ENCODE assay signal across 17 cellular contexts in the genomic region with DNA sequence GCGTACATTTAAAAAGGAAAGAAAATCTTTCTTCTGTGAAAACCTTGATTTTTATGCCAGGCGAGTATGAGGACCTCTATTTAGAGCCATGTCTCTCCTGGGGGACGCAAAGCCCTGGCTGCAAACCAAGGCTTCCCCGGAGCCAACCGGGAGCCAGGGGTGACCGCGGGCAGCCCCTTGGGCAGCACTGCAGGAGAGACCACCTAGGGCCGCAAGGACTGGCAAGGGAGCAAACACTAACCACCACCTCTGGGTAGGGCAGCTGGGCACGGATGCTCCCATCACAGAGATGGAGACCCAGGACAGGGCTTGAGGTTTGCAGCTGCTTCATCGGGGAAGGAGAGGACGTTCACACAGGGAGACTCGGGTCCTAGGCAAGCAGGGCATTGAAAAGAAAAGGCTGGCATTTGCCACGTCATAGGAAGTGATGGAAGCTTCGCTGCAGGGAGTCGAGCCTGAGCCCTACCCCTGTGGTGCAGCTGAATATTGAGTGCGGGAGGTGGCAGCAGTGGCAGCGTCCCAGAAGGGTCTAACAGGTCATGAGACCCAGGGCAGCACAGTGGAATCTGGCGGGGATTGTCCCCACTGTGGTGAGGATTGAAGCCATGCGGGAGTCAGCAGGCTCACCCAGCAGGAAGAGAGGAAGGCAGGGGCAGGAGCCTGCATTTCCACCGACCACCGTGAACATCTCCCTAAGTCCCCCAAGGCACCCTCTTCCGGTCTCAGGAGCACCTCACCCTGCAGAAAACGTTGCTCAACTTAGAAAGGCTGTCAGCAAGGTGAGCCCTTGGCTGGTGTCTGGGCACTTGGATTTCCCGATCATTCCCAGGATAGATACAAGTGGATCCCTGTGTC.
A peak's percentile ranks its signal among the peaks of the same experiment; 100 is the strongest.
DNase-seq lines count a peak whose midpoint lies in the region; ATAC-seq, FAIRE-seq and TF ChIP-seq lines count a peak whose summit lies in the region.
"Had no signal": no experiment of that assay in that cellular context is flagged by ENCODE, and none has a peak within 500 bp of the region (broad histone marks: within the 10 kb centered on the region; RNA-seq: fewer than 3 reads in every experiment).

No MANE protein-coding gene starts in this region.

- H3K9ac ChIP-seq in HepG2 (ENCODE audit: insufficient read depth, low read depth, low read length) (no peak overlapping the region), H1 (replicated peaks in 1 of 4; ENCODE audit: extremely low read depth in 1 of 4, low read depth in 3 of 4, low read length in 3 of 4) (no peak overlapping the region), neural progenitor cell (no peak overlapping the region), mammary epithelial cell (ENCODE audit: insufficient read depth, low read length) (no peak overlapping the region)
- H3K9ac ChIP-seq: BLaER1 treated with 17β-estradiol and CSF1 and Interleukin-3, amounts not matched to agents 10 nM and 100 nM had no signal

- peak overlapping the region; percentile 42 for H3K27ac Mint-ChIP-seq in neural progenitor cell
- H3K27ac Mint-ChIP-seq in activated CD4-positive, alpha-beta T cell treated with anti-CD3 and anti-CD28 coated beads for 36 hours: no peak overlapping the region
- H3K27ac Mint-ChIP-seq: B cell; CD8-positive, alpha-beta T cell; HFFc6 had no signal

- no peak overlapping the region for H2AFZ ChIP-seq in HepG2 (ENCODE audit: low read length)
- H2AFZ ChIP-seq in H1 (ENCODE audit: low read length): no peak overlapping the region
- H2AFZ ChIP-seq in neural progenitor cell (replicated peaks): no peak overlapping the region
- no peak overlapping the region for H2AFZ ChIP-seq in mammary epithelial cell (ENCODE audit: low read depth, low read length)

- no peak overlapping the region for H4K91ac ChIP-seq in H1 (replicated peaks; ENCODE audit: insufficient read length, low read length)

- no peaks in the 10 kb centered on the region for H3K36me3 Mint-ChIP-seq in neural progenitor cell
- no peaks in the 10 kb centered on the region for H3K36me3 Mint-ChIP-seq in activated CD4-positive, alpha-beta T cell treated with anti-CD3 and anti-CD28 coated beads for 36 hours (ENCODE audit: low read depth)
- H3K36me3 Mint-ChIP-seq: CD8-positive, alpha-beta T cell had no signal

- H3K23me2 ChIP-seq in H1 (ENCODE audit: low read depth, low read length): 0 out of 2 replicates have a peak, but pooled peaks cover 1% of the 10 kb centered on the region

- DNase-seq in HepG2 (ENCODE audit: low spot score) (no peak), right lobe of liver (no peak), H1 (ENCODE audit: low read depth in 1 of 2, low spot score in 2 of 2) (no peak), neural progenitor cell (ENCODE audit: low spot score) (no peak), mammary epithelial cell (no peak), DMS53 treated with DMSO at 0.1 percent for 48 hours (lab: John Stamatoyannopoulos, UW; ENCODE audit: unreplicated experiment) (no peak)
- DNase-seq in activated CD4-positive, alpha-beta T cell treated with anti-CD3 and anti-CD28 coated beads for 36 hours: no peak
- DNase-seq: 8988T; Calu3; CD8-positive, alpha-beta T cell; DND-41; EL; HFFc6 had no signal

- H3K23ac ChIP-seq in H1 (ENCODE audit: insufficient read length): no peak overlapping the region

- H3K27ac ChIP-seq in HepG2 (ENCODE audit: extremely low read length, insufficient read depth, low read length): no peak overlapping the region
- H3K27ac ChIP-seq in right lobe of liver: no peak overlapping the region
- H3K27ac ChIP-seq in H1 (ENCODE audit: low read depth, low read length): no peak overlapping the region
- H3K27ac ChIP-seq in neural progenitor cell: no peak overlapping the region
- H3K27ac ChIP-seq in mammary epithelial cell (ENCODE audit: insufficient read depth, low read depth, low read length): no peak overlapping the region
- H3K27ac ChIP-seq: BLaER1 treated with 17β-estradiol and CSF1 and Interleukin-3, amounts not matched to agents 10 nM and 100 nM had no signal

- H3K27me3 ChIP-seq in HepG2 (ENCODE audit: control insufficient read depth in 1 of 2, insufficient read depth in 2 of 2, low read length in 2 of 2): peaks cover 7 to 53% of the 10 kb centered on the region in 2 experiments
- no peaks in the 10 kb centered on the region for H3K27me3 ChIP-seq in right lobe of liver
- H3K27me3 ChIP-seq in H1 (replicated peaks in 1 of 4; ENCODE audit: control insufficient read depth in 3 of 4, extremely low read depth in 1 of 4, insufficient read depth in 3 of 4, low read length in 3 of 4): no peaks in the 10 kb centered on the region
- no peaks in the 10 kb centered on the region for H3K27me3 ChIP-seq in neural progenitor cell
- no peaks in the 10 kb centered on the region for H3K27me3 ChIP-seq in mammary epithelial cell (ENCODE audit: insufficient read depth, low read length)
- H3K27me3 ChIP-seq: BLaER1 treated with 17β-estradiol and CSF1 and Interleukin-3, amounts not matched to agents 10 nM and 100 nM had no signal

- CTCF ChIA-PET in HepG2 (lab: Yijun Ruan, JAX; ENCODE audit: low intra/inter-chr PET ratio, low total read pairs): no interaction called here
- CTCF ChIA-PET in H1 (lab: Charles Lee; ENCODE audit: partially characterized antibody): interaction anchor here (0.9 to 3.2 kb wide), 3 partner anchors 9 to 138 kb away, joined by 3 to 16 read pairs (median 12); no protein-coding TSS in a partner anchor
- CTCF ChIA-PET in activated CD4-positive, alpha-beta T cell treated with anti-CD3 and anti-CD28 coated beads for 36 hours (lab: Charles Lee): no interaction called here
- CTCF ChIA-PET in mammary epithelial cell (lab: Charles Lee; ENCODE audit: low non-redundant PET): no interaction called here

- H3K56ac ChIP-seq in H1 (replicated peaks; ENCODE audit: insufficient read length, low read depth, low read length): no peak overlapping the region

- POLR2A ChIA-PET in HepG2 (lab: Yijun Ruan, JAX) (no interaction called here), H1 (lab: Charles Lee; ENCODE audit: partially characterized antibody) (no interaction called here)
- POLR2A ChIA-PET in activated CD4-positive, alpha-beta T cell treated with anti-CD3 and anti-CD28 coated beads for 36 hours (lab: Charles Lee): no interaction called here

- H4K5ac ChIP-seq in H1 (ENCODE audit: insufficient read length, low read depth, low read length): no peak overlapping the region

- H3K4me1 Mint-ChIP-seq in neural progenitor cell: peaks cover 6% of the 10 kb centered on the region
- H3K4me1 Mint-ChIP-seq in activated CD4-positive, alpha-beta T cell treated with anti-CD3 and anti-CD28 coated beads for 36 hours: no peaks in the 10 kb centered on the region
- H3K4me1 Mint-ChIP-seq: B cell had no signal

- H3K4me2 ChIP-seq in HepG2 (ENCODE audit: low read depth, low read length) (no peak overlapping the region), H1 (ENCODE audit: insufficient read depth in 1 of 2, low read depth in 2 of 2, low read length in 2 of 2) (no peak overlapping the region), neural progenitor cell (no peak overlapping the region), mammary epithelial cell (ENCODE audit: insufficient read depth, low read depth, low read length) (no peak overlapping the region)

- intact Hi-C loops in HepG2 (cut with micrococcal nuclease; ENCODE audit: unreplicated experiment): no loop called here
- intact Hi-C loops in right lobe of liver (cut with DNase I): no loop called here
- intact Hi-C loops in activated CD4-positive, alpha-beta T cell treated with anti-CD3 and anti-CD28 coated beads for 36 hours (cut with DNase I, micrococcal nuclease): no loop called here
- intact Hi-C loops in mammary epithelial cell (cut with micrococcal nuclease): no loop called here

- H3K4me3 Mint-ChIP-seq in neural progenitor cell: no peak overlapping the region
- no peak overlapping the region for H3K4me3 Mint-ChIP-seq in activated CD4-positive, alpha-beta T cell treated with anti-CD3 and anti-CD28 coated beads for 36 hours
- H3K4me3 Mint-ChIP-seq: B cell; CD8-positive, alpha-beta T cell; HFFc6 had no signal

- H3K36me3 ChIP-seq in HepG2 (replicated peaks in 1 of 2; ENCODE audit: control insufficient read depth in 1 of 2, insufficient read depth in 2 of 2, low read length in 2 of 2) (no peaks in the 10 kb centered on the region), right lobe of liver (no peaks in the 10 kb centered on the region), H1 (ENCODE audit: control insufficient read depth in 2 of 4, insufficient read depth in 4 of 4, low read length in 3 of 4) (no peaks in the 10 kb centered on the region), neural progenitor cell (no peaks in the 10 kb centered on the region), mammary epithelial cell (ENCODE audit: insufficient read depth, low read length) (no peaks in the 10 kb centered on the region)
- H3K36me3 ChIP-seq: BLaER1 treated with 17β-estradiol and CSF1 and Interleukin-3, amounts not matched to agents 10 nM and 100 nM; HAP-1 had no signal

- in situ Hi-C loops in HepG2 (cut with HindIII; ENCODE audit: extremely low pct_ligation_motif_present, low pct_unique_long_range_greater_than_20kb) (no loop called here), mammary epithelial cell (cut with MboI; ENCODE audit: low sequenced_read_pairs in 2 of 2) (loop anchor here in 1 of 2 donors (25.0 kb wide), 1 partner anchor 481 kb away; no protein-coding TSS in a partner anchor)

- H2AK5ac ChIP-seq in H1 (ENCODE audit: low read depth, low read length): no peak overlapping the region

- H2BK15ac ChIP-seq in H1 (ENCODE audit: low read length): no peak overlapping the region

- TF ChIP-seq POLR2A in HepG2 (IDR thresholded peaks at IDR 0.05; ENCODE audit: insufficient read depth in 1 of 2, low read depth in 2 of 2, low read length in 2 of 2) (no peak), right lobe of liver (IDR thresholded peaks at IDR 0.05) (no peak), H1 (IDR thresholded peaks at IDR 0.05; ENCODE audit: control extremely low read depth in 1 of 2, low read depth in 2 of 2, low read length in 2 of 2) (no peak)

- no peaks in the 10 kb centered on the region for H3K79me1 ChIP-seq in H1 (ENCODE audit: low read depth, low read length)

- H3K4me3 ChIP-seq in HepG2 (replicated peaks in 1 of 3; ENCODE audit: insufficient read depth in 1 of 3, low read depth in 2 of 3, low read length in 3 of 3): no peak overlapping the region
- H3K4me3 ChIP-seq in right lobe of liver: no peak overlapping the region
- H3K4me3 ChIP-seq in H1 (ENCODE audit: extremely low read depth in 1 of 4, insufficient read depth in 2 of 4, low read depth in 3 of 4, low read length in 4 of 4): no peak overlapping the region
- H3K4me3 ChIP-seq in neural progenitor cell: no peak overlapping the region
- H3K4me3 ChIP-seq in mammary epithelial cell (replicated peaks in 1 of 3; ENCODE audit: insufficient read depth in 1 of 3, low read depth in 2 of 3, low read length in 3 of 3): no peak overlapping the region
- H3K4me3 ChIP-seq: BLaER1 treated with 17β-estradiol and CSF1 and Interleukin-3, amounts not matched to agents 10 nM and 100 nM; GM12878; HAP-1 had no signal

- dilution Hi-C loops in mammary epithelial cell (cut with HindIII; ENCODE audit: low sequenced_read_pairs): no loop called here

- WGBS in HepG2 (ENCODE audit: low lambda C conversion rate): 32% methylated on average over 24 of the region's 24 CpGs
- 38% methylated on average over 10 of the region's 24 CpGs for WGBS in right lobe of liver (ENCODE audit: insufficient coverage, low coverage, low lambda C conversion rate, missing lambda C conversion rate)
- WGBS in H1 (ENCODE audit: extremely low coverage in 1 of 2, insufficient coverage in 1 of 2, insufficient read length in 1 of 2, insufficient replicate concordance in 2 of 2, low coverage in 1 of 2, low lambda C conversion rate in 2 of 2, missing lambda C conversion rate in 1 of 2), 2 experiments: 88% methylated on average over 20 of the region's 24 CpGs; no CpG with 5 or more reads in 1 of the 2 experiments
- WGBS in mammary epithelial cell (ENCODE audit: low coverage, missing lambda C conversion rate): 69% methylated on average over 18 of the region's 24 CpGs

- FAIRE-seq in HepG2 (lab: Jason Lieb, UNC) (no peak), H1 (lab: Jason Lieb, UNC) (no peak)
- FAIRE-seq: GM12878 had no signal

- H3K79me2 ChIP-seq in HepG2 (ENCODE audit: insufficient read depth, low read length): no peaks in the 10 kb centered on the region
- H3K79me2 ChIP-seq in H1 (ENCODE audit: control insufficient read depth in 1 of 2, insufficient read depth in 2 of 2, low read length in 2 of 2): no peaks in the 10 kb centered on the region
- H3K79me2 ChIP-seq in neural progenitor cell (ENCODE audit: low read depth): no peaks in the 10 kb centered on the region
- H3K79me2 ChIP-seq in mammary epithelial cell (ENCODE audit: insufficient read depth, low read length): no peaks in the 10 kb centered on the region

- H4K20me1 ChIP-seq in HepG2 (ENCODE audit: insufficient read depth, low read length) (no peaks in the 10 kb centered on the region), H1 (replicated peaks in 1 of 2; ENCODE audit: control insufficient read depth in 1 of 2, insufficient read depth in 2 of 2, low read length in 2 of 2) (no peaks in the 10 kb centered on the region), neural progenitor cell (ENCODE audit: low read depth) (no peaks in the 10 kb centered on the region), mammary epithelial cell (ENCODE audit: insufficient read depth, low read length) (no peaks in the 10 kb centered on the region)
- H4K20me1 ChIP-seq: BLaER1 treated with 17β-estradiol and CSF1 and Interleukin-3, amounts not matched to agents 10 nM and 100 nM had no signal

- BruUV-seq in HepG2 (replicated peaks; lab: Mats Ljungman, UMichigan) (no TSS peak), mammary epithelial cell (replicated peaks; lab: Mats Ljungman, UMichigan) (no TSS peak)

- H2BK12ac ChIP-seq in H1 (ENCODE audit: low read depth, low read length): no peak overlapping the region

- no peak; the same call in 2 of the 3 replicates for ATAC-seq in HepG2
- ATAC-seq in right lobe of liver: no peak
- ATAC-seq in activated CD4-positive, alpha-beta T cell treated with anti-CD3 and anti-CD28 coated beads for 36 hours: no peak
- ATAC-seq: CD8-positive, alpha-beta T cell; GM12878 had no signal

- TF ChIP-seq CTCF in HepG2 (CRISPR knock-in tag; IDR thresholded peaks at IDR 0.05) (no peak), right lobe of liver (IDR thresholded peaks at IDR 0.05) (no peak), H1 (IDR thresholded peaks at IDR 0.05; ENCODE audit: control extremely low read depth in 1 of 3, insufficient read depth in 1 of 3, low read depth in 1 of 3, low read length in 3 of 3) (no peak), neural progenitor cell (IDR thresholded peaks at IDR 0.05) (no peak), mammary epithelial cell (conservative IDR thresholded peaks at IDR 0.05 in 1 of 2, IDR thresholded peaks at IDR 0.05 in 1 of 2; ENCODE audit: extremely low read depth in 1 of 2, insufficient read depth in 1 of 2, low read depth in 1 of 2, low read length in 2 of 2) (no peak)

- H3K14ac ChIP-seq in H1 (ENCODE audit: insufficient read length): no peak overlapping the region

- H3K9me3 ChIP-seq in HepG2 (ENCODE audit: low read length) (no peaks in the 10 kb centered on the region), right lobe of liver (no peaks in the 10 kb centered on the region), H1 (ENCODE audit: insufficient read depth in 2 of 2, low read depth in 1 of 2, low read length in 1 of 2) (no peaks in the 10 kb centered on the region), neural progenitor cell (ENCODE audit: low read depth) (no peaks in the 10 kb centered on the region), mammary epithelial cell (replicated peaks; ENCODE audit: insufficient read depth, low read length) (no peaks in the 10 kb centered on the region)
- H3K9me3 ChIP-seq: BLaER1 treated with 17β-estradiol and CSF1 and Interleukin-3, amounts not matched to agents 10 nM and 100 nM; HAP-1 had no signal

- no peak overlapping the region for H2BK120ac ChIP-seq in H1 (replicated peaks; ENCODE audit: low read depth, low read length)

- H2BK20ac ChIP-seq in H1 (ENCODE audit: low read length): no peak overlapping the region

- H3K9me3 Mint-ChIP-seq in neural progenitor cell: peaks cover 2% of the 10 kb centered on the region
- H3K9me3 Mint-ChIP-seq in activated CD4-positive, alpha-beta T cell treated with anti-CD3 and anti-CD28 coated beads for 36 hours (ENCODE audit: low read depth): no peaks in the 10 kb centered on the region
- H3K9me3 Mint-ChIP-seq: CD8-positive, alpha-beta T cell; HFFc6 had no signal

- no peaks in the 10 kb centered on the region for H3F3A ChIP-seq in neural progenitor cell (ENCODE audit: low read depth)

- TF ChIP-seq RAD21 in HepG2 (CRISPR knock-in tag; IDR thresholded peaks at IDR 0.05): no peak
- TF ChIP-seq RAD21 in H1 (IDR thresholded peaks at IDR 0.05 in 1 of 2, conservative IDR thresholded peaks at IDR 0.05 in 1 of 2; ENCODE audit: low read depth in 2 of 2, low read length in 2 of 2): no peak

- peaks cover 7% of the 10 kb centered on the region for H3K27me3 Mint-ChIP-seq in neural progenitor cell (ENCODE audit: insufficient read depth, low read depth)
- H3K27me3 Mint-ChIP-seq in activated CD4-positive, alpha-beta T cell treated with anti-CD3 and anti-CD28 coated beads for 36 hours: no peaks in the 10 kb centered on the region

- no peak for TF ChIP-seq EP300 in HepG2 (IDR thresholded peaks at IDR 0.05; ENCODE audit: low read depth in 2 of 2, low read length in 2 of 2)
- no peak for TF ChIP-seq EP300 in HepG2 (CRISPR knock-in tag; IDR thresholded peaks at IDR 0.05; ENCODE audit: borderline replicate concordance)
- TF ChIP-seq EP300 in H1 (IDR thresholded peaks at IDR 0.05; ENCODE audit: borderline replicate concordance in 1 of 2, low read depth in 2 of 2, low read length in 2 of 2): no peak

- H2BK5ac ChIP-seq in H1 (ENCODE audit: low read depth, low read length): no peak overlapping the region

- H3K4me1 ChIP-seq in HepG2 (ENCODE audit: insufficient read depth, low read length): no peaks in the 10 kb centered on the region
- no peaks in the 10 kb centered on the region for H3K4me1 ChIP-seq in right lobe of liver
- H3K4me1 ChIP-seq in H1 (replicated peaks in 1 of 4; ENCODE audit: control insufficient read depth in 3 of 4, insufficient read depth in 4 of 4, low read length in 3 of 4): peaks cover 0 to 9% (median 5%) of the 10 kb centered on the region in 4 experiments; a peak in 3 of 7 replicates
- H3K4me1 ChIP-seq in neural progenitor cell: no peaks in the 10 kb centered on the region
- H3K4me1 ChIP-seq in mammary epithelial cell (ENCODE audit: insufficient read depth, low read length): no peaks in the 10 kb centered on the region
- H3K4me1 ChIP-seq: HAP-1 had no signal

- peak overlapping the region; percentile 73; the same call in 1 of the 2 replicates for H4K8ac ChIP-seq in H1 (ENCODE audit: extremely low read depth, insufficient read depth, low read length)

- H3K4ac ChIP-seq in H1 (replicated peaks; ENCODE audit: insufficient read length, low read depth, low read length): no peak overlapping the region

- no peak overlapping the region for H3K18ac ChIP-seq in H1 (ENCODE audit: extremely low read depth, low read length)
